ENCODE assay signal across 15 cellular contexts in genomic region chr1:15609631-15610030, GRCh38.
A peak's percentile ranks its signal among the peaks of the same experiment; 100 is the strongest.
DNase-seq lines count a peak whose midpoint lies in the region; ATAC-seq and TF ChIP-seq lines count a peak whose summit lies in the region.
"Had no signal": no experiment of that assay in that cellular context is flagged by ENCODE, and none has a peak within 500 bp of the region (broad histone marks: within the 10 kb centered on the region; RNA-seq: fewer than 3 reads in every experiment).

No MANE protein-coding gene starts in this region.

- intact Hi-C loops in head of caudate nucleus (cut with DNase I), result no loop called here

- no peaks in the 10 kb centered on the region for H3K27me3 ChIP-seq in HAP-1 (ENCODE audit: low read depth)
- H3K27me3 ChIP-seq: BLaER1 treated with 17β-estradiol and CSF1 and Interleukin-3, amounts not matched to agents 10 nM and 100 nM had no signal

- H3K4me3 ChIP-seq in epithelial cell of esophagus (ENCODE audit: low read length) (no peak overlapping the region), HAP-1 (no peak overlapping the region)
- H3K4me3 ChIP-seq: A549; BLaER1 treated with 17β-estradiol and CSF1 and Interleukin-3, amounts not matched to agents 10 nM and 100 nM had no signal

- TF ChIP-seq CTCF in epithelial cell of esophagus (IDR thresholded peaks at IDR 0.05; ENCODE audit: insufficient read depth, low read depth, low read length, missing control alignments), result no peak

- in situ Hi-C loops in HAP-1 (cut with MboI; ENCODE audit: low sequenced_read_pairs), result no loop called here

- H3K9me3 ChIP-seq in HAP-1, result no peaks in the 10 kb centered on the region
- H3K9me3 ChIP-seq: A549; BLaER1 treated with 17β-estradiol and CSF1 and Interleukin-3, amounts not matched to agents 10 nM and 100 nM had no signal

- H3K4me1 ChIP-seq in HAP-1, result no peaks in the 10 kb centered on the region; the same call in 1 of the 2 replicates
- H3K4me1 ChIP-seq: A549 had no signal

- peak; percentile 27 for DNase-seq in AG08395 (ENCODE audit: low spot score)
- peak; percentile 9 for DNase-seq in EL
- DNase-seq in RKO (ENCODE audit: low spot score), result peak; percentile 22
- peak; percentile 14 for DNase-seq in epithelial cell of esophagus (ENCODE audit: low read depth)
- DNase-seq in middle frontal gyrus (ENCODE audit: extremely low spot score, low spot score), result no peak
- DNase-seq in HAP-1 (ENCODE audit: low spot score in 2 of 2), result no peak
- DNase-seq in head of caudate nucleus, result no peak
- DNase-seq: Calu3; CD4-positive, CD25-positive, alpha-beta regulatory T cell; DMS 273 treated with DMSO at 0.1 percent for 48 hours; Karpas-422 had no signal

- no peaks in the 10 kb centered on the region for H3K36me3 ChIP-seq in HAP-1 (replicated peaks)
- H3K36me3 ChIP-seq: BLaER1 treated with 17β-estradiol and CSF1 and Interleukin-3, amounts not matched to agents 10 nM and 100 nM had no signal

- no peak for ATAC-seq in HG02852 (IDR thresholded peaks at IDR 0.05; ENCODE audit: unreplicated experiment)
- ATAC-seq: A549, HCT116 had no signal

Comparison
In these comparisons a context has a peak if more than half of its experiments do, and no peak if none do; other contexts are left out.
1. DNase-seq: peak in AG08395 (single experiment), EL (single experiment), RKO (single experiment) and epithelial cell of esophagus (single experiment); none in middle frontal gyrus (single experiment), HAP-1 (0 of 2) and head of caudate nucleus (0 of 42).